In the genomic region with DNA sequence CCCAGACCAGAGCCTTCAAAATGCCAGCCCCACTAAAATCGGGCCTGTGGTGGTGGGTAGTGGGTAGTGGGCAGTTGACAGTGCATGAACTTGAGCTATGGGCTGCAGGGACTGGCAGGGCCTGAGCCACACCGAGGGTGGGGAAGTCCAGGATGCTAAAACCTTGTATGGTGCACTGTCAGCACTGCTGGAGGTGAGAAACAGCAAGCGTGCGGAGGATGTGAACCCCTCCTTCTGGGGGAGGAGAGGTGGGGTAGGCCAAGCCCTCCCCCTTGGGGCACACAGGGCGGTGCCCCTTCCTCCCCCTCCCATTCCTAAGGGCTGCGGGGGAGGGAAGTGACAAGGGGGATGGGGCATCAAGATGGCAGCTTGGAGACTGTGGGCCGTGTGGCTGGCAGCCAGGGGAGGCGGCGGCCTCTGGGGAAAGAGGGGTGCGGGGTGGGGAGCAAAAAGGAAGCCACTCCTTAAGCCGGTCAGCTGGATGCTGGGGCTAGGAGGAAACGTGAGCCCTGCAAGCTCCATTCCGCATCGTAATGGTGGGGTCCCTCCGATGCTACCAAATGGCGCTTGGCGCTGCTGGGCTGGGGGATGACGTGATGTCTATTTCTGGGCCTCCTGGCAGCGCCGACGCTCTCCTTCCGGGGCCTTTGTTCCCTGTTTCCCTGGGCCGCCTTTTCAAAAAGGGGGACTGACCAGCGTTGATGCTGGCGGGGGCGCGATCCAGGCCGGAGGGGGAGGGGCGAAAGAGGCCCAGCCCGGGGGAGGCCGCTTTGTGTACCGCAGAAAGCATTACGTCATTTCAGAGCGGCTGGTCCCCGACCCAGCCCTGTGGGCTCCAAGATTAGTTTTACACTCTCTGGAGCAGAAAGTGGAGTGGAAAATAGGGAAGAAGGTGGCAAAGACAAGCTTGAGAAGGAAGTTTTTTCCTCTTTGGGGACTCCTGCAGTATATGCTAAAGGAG, we compare ENCODE assay signal across 8 cellular contexts. TPM values are rescaled to one million over a fixed set of nuclear protein-coding genes. Genes with fewer than 3 reads are reported as not detected.
DNase-seq lines count a peak whose midpoint lies in the region; ATAC-seq, FAIRE-seq and TF ChIP-seq lines count a peak whose summit lies in the region.

No MANE protein-coding gene starts in this region.

- H3K9me3 Mint-ChIP-seq in central memory CD8-positive, alpha-beta T cell: no peaks in the 10 kb centered on the region

- no peak overlapping the region for H3K9ac ChIP-seq in keratinocyte (ENCODE audit: control insufficient read depth, extremely low read depth, insufficient read depth, low read length)

- TF ChIP-seq POLR2A in GM19193 (IDR thresholded peaks at IDR 0.05; ENCODE audit: extremely low read depth, insufficient read depth, insufficient read length) (peak; percentile 42), spleen (IDR thresholded peaks at IDR 0.05) (no peak)

- POLR2A ChIA-PET in AG04450 (lab: Yijun Ruan, JAX): interaction anchor here (0.5 to 2.0 kb wide), 5 partner anchors 17 to 310 kb away, joined by 3 to 13 read pairs (median 4); no protein-coding TSS in a partner anchor

- peaks cover 54% of the 10 kb centered on the region for H3K4me1 Mint-ChIP-seq in central memory CD8-positive, alpha-beta T cell

- CTCF ChIA-PET in AG04450 (lab: Charles Lee): interaction anchor here (1.0 to 1.6 kb wide), 2 partner anchors 23 to 130 kb away, joined by 4 to 6 read pairs; no protein-coding TSS in a partner anchor

- H3K27ac Mint-ChIP-seq in central memory CD8-positive, alpha-beta T cell (ENCODE audit: low read depth): peak overlapping the region; percentile 94

- peak overlapping the region; percentile 64 for H3K4me3 ChIP-seq in AG04450 (ENCODE audit: low read depth, low read length)
- H3K4me3 ChIP-seq in WERI-Rb-1 (ENCODE audit: low read depth, low read length): peak overlapping the region; percentile 64
- H3K4me3 ChIP-seq in keratinocyte (ENCODE audit: control insufficient read depth in 2 of 3, extremely low read depth in 1 of 3, insufficient read depth in 2 of 3, low read depth in 1 of 3, low read length in 3 of 3): no peak overlapping the region
- H3K4me3 ChIP-seq in spleen: peak overlapping the region; percentile 27 to 68 (median 43)

- H3K4me1 ChIP-seq in keratinocyte (ENCODE audit: control insufficient read depth, extremely low read depth, insufficient read depth, low read length): peaks cover 17% of the 10 kb centered on the region
- peaks cover 15 to 54% (median 46%) of the 10 kb centered on the region in 6 donors for H3K4me1 ChIP-seq in spleen

- H3K27ac ChIP-seq in AG04450 (ENCODE audit: low read depth, low read length) (peak overlapping the region; percentile 92), WERI-Rb-1 (peak overlapping the region; percentile 92), keratinocyte (ENCODE audit: control insufficient read depth, insufficient read depth, low read length) (no peak overlapping the region), spleen (peak overlapping the region; percentile 42 to 97 (median 92))

- H3K36me3 ChIP-seq in WERI-Rb-1 (peaks cover 20% of the 10 kb centered on the region), keratinocyte (ENCODE audit: control insufficient read depth in 2 of 2, extremely low read depth in 1 of 2, insufficient read depth in 2 of 2, low read length in 2 of 2) (peaks cover 0 to 2% of the 10 kb centered on the region in 2 experiments), spleen (peaks cover 0 to 5% (median 2%) of the 10 kb centered on the region in 6 donors)

- dilution Hi-C loops in keratinocyte (cut with MboI; ENCODE audit: extremely low pct_ligation_motif_present, low sequenced_read_pairs): no loop called here

- peak overlapping the region; percentile 49 for H2AFZ ChIP-seq in keratinocyte (ENCODE audit: control insufficient read depth, low read length)

- TF ChIP-seq CTCF in AG04450 (IDR thresholded peaks at IDR 0.05; ENCODE audit: low read depth, low read length) (no peak), WERI-Rb-1 (IDR thresholded peaks at IDR 0.05; ENCODE audit: low read depth, low read length) (no peak), keratinocyte (optimal IDR thresholded peaks at IDR 0.05 in 1 of 3, IDR thresholded peaks at IDR 0.05 in 1 of 3, conservative IDR thresholded peaks at IDR 0.05 in 1 of 3; ENCODE audit: extremely low read depth in 1 of 3, insufficient read depth in 2 of 3, low read length in 3 of 3) (no peak), spleen (IDR thresholded peaks at IDR 0.05 in 8 of 11, conservative IDR thresholded peaks at IDR 0.05 in 3 of 11) (peak in 1 of 11 experiments; percentile 3)

- DNase-seq in AG04450 (ENCODE audit: low read depth, low spot score): peak; percentile 74
- DNase-seq in NCI-H2081 (lab: John Stamatoyannopoulos, UW): peak; percentile 90 to 94
- peak; percentile 97 for DNase-seq in WERI-Rb-1
- peak; percentile 50 to 78 for DNase-seq in central memory CD8-positive, alpha-beta T cell (ENCODE audit: low spot score in 2 of 2)
- no peak for DNase-seq in keratinocyte (ENCODE audit: low read depth, low spot score)
- DNase-seq in spleen: peak; percentile 86

- no peaks in the 10 kb centered on the region for H4K20me1 ChIP-seq in keratinocyte (ENCODE audit: control insufficient read depth, extremely low read depth, insufficient read depth, low read length)

- H3K27me3 Mint-ChIP-seq in central memory CD8-positive, alpha-beta T cell: no peaks in the 10 kb centered on the region

- 1 to 7% (median 2%) methylated on average over 25 to 35 of the region's 35 CpGs for WGBS in spleen, 5 donors

- peak overlapping the region; percentile 86 for H3K4me3 Mint-ChIP-seq in central memory CD8-positive, alpha-beta T cell

- ATAC-seq in central memory CD8-positive, alpha-beta T cell (replicated peaks; ENCODE audit: extremely low read depth, poor library complexity, severe bottlenecking): peak; percentile 82
- ATAC-seq in HG03108 (IDR thresholded peaks at IDR 0.05; ENCODE audit: unreplicated experiment): no peak

- H3K79me2 ChIP-seq in keratinocyte (ENCODE audit: control insufficient read depth, insufficient read depth, low read length): peaks cover 17% of the 10 kb centered on the region

- no peak overlapping the region for H3K4me2 ChIP-seq in keratinocyte (ENCODE audit: control insufficient read depth, extremely low read depth, insufficient read depth, low read depth, low read length)

- no peaks in the 10 kb centered on the region for H3K9me1 ChIP-seq in keratinocyte (ENCODE audit: control insufficient read depth, extremely low read depth, insufficient read depth, low read length)

- no peak for FAIRE-seq in keratinocyte (lab: Jason Lieb, UNC)

- peaks cover 15% of the 10 kb centered on the region for H3K36me3 Mint-ChIP-seq in central memory CD8-positive, alpha-beta T cell (ENCODE audit: insufficient read depth)

- H3K9me3 ChIP-seq in AG04450 (ENCODE audit: control insufficient read depth, insufficient read depth, low read length): no peaks in the 10 kb centered on the region; the same call in 1 of the 2 replicates
- H3K9me3 ChIP-seq in WERI-Rb-1 (ENCODE audit: severe bottlenecking): no peaks in the 10 kb centered on the region
- H3K9me3 ChIP-seq in keratinocyte (ENCODE audit: control insufficient read depth, low read depth, low read length): no peaks in the 10 kb centered on the region
- no peaks in the 10 kb centered on the region for H3K9me3 ChIP-seq in spleen

- H3K27me3 ChIP-seq in AG04450 (ENCODE audit: control insufficient read depth, insufficient read depth, low read length): no peaks in the 10 kb centered on the region
- H3K27me3 ChIP-seq in WERI-Rb-1 (ENCODE audit: insufficient read depth, low read depth, severe bottlenecking): no peaks in the 10 kb centered on the region
- peaks cover 14% of the 10 kb centered on the region for H3K27me3 ChIP-seq in keratinocyte (ENCODE audit: control insufficient read depth, extremely low read depth, insufficient read depth, low read length)
- H3K27me3 ChIP-seq in spleen (replicated peaks in 1 of 7): peaks cover 0 to 10% (median 0%) of the 10 kb centered on the region in 7 donors

- intact Hi-C loops in spleen (cut with DNase I; ENCODE audit: low total_unique reads): no loop called here

RNA-seq across cellular contexts. Expression of a gene that starts 0.8 kb away (rescaled TPM):
- polyA plus RNA-seq in AG04450 (2011; rRNA removed): 44.8 and 49.0 TPM in 2 replicates
- 52.2 and 55.1 TPM in 2 replicates for polyA minus RNA-seq in AG04450 (2011; rRNA and poly(A)+ RNA removed)
- polyA plus RNA-seq in keratinocyte: 0.08 to 0.18 TPM (median 0.13 TPM) in 3 replicates
- not detected for polyA plus RNA-seq in keratinocyte (2011; ENCODE audit: low read depth)
- 0.03 and 0.07 TPM in 2 replicates for polyA plus RNA-seq in keratinocyte (2011; cell fraction: cytosol; rRNA removed)
- 0.08 and 0.15 TPM in 2 replicates for polyA plus RNA-seq in keratinocyte (2011; cell fraction: nucleus; rRNA removed)
- 0.11 and 0.16 TPM in 2 replicates for polyA plus RNA-seq in keratinocyte (2012; ENCODE audit: low replicate concordance)
- 0.07 to 0.35 TPM (median 0.16 TPM) in 3 replicates for polyA minus RNA-seq in keratinocyte
- not detected for polyA minus RNA-seq in keratinocyte (2011; cell fraction: cytosol; rRNA and poly(A)+ RNA removed)
- polyA minus RNA-seq in keratinocyte (2011; cell fraction: nucleus; rRNA and poly(A)+ RNA removed): 0.11 and 0.31 TPM in 2 replicates
- 10 to 100 TPM; 10.2 to 22.1 (median 13.7) TPM for total RNA-seq in spleen
- 1 to 10 TPM; 1.1 to 2.9 (median 1.8) TPM for polyA plus RNA-seq in spleen

RNA-seq across cellular contexts. Expression of a gene that starts 3.1 kb away (rescaled TPM):
- polyA plus RNA-seq in AG04450 (2011; rRNA removed) (22.3 and 24.5 TPM in 2 replicates), keratinocyte (16.7 to 18.8 TPM (median 18.1 TPM) in 3 replicates), spleen (10 to 100 TPM; 12.3 to 27.1 (median 22.3) TPM)
- polyA minus RNA-seq in AG04450 (2011; rRNA and poly(A)+ RNA removed): 38.8 and 43.6 TPM in 2 replicates
- polyA plus RNA-seq in keratinocyte (2011; ENCODE audit: low read depth): 23.2 TPM
- 9.8 and 15.1 TPM in 2 replicates for polyA plus RNA-seq in keratinocyte (2011; cell fraction: cytosol; rRNA removed)
- polyA plus RNA-seq in keratinocyte (2011; cell fraction: nucleus; rRNA removed): 65.7 and 69.2 TPM in 2 replicates
- polyA plus RNA-seq in keratinocyte (2012; ENCODE audit: low replicate concordance): 13.4 and 17.7 TPM in 2 replicates
- 30.2 to 39.4 TPM (median 35.2 TPM) in 3 replicates for polyA minus RNA-seq in keratinocyte
- polyA minus RNA-seq in keratinocyte (2011; cell fraction: cytosol; rRNA and poly(A)+ RNA removed): 10.6 TPM
- polyA minus RNA-seq in keratinocyte (2011; cell fraction: nucleus; rRNA and poly(A)+ RNA removed): 30.2 and 51.5 TPM in 2 replicates
- 100 to 1,000 TPM in 1 of 7 donors, 10 to 100 TPM in 6; 56.6 to 103 (median 70.2) TPM for total RNA-seq in spleen

RNA-seq across cellular contexts. Expression of a gene that starts 51.0 kb away (rescaled TPM):
- polyA plus RNA-seq in AG04450 (2011; rRNA removed): 56.4 and 65.2 TPM in 2 replicates
- 61.1 and 69.2 TPM in 2 replicates for polyA minus RNA-seq in AG04450 (2011; rRNA and poly(A)+ RNA removed)
- polyA plus RNA-seq in keratinocyte: 27.1 to 33.5 TPM (median 28.7 TPM) in 3 replicates
- polyA plus RNA-seq in keratinocyte (2011; ENCODE audit: low read depth): 31.3 TPM
- polyA plus RNA-seq in keratinocyte (2011; cell fraction: cytosol; rRNA removed): 19.5 and 30.5 TPM in 2 replicates
- 27.9 and 37.2 TPM in 2 replicates for polyA plus RNA-seq in keratinocyte (2011; cell fraction: nucleus; rRNA removed)
- polyA plus RNA-seq in keratinocyte (2012; ENCODE audit: low replicate concordance): 15.7 and 25.3 TPM in 2 replicates
- polyA minus RNA-seq in keratinocyte: 14.7 to 57.6 TPM (median 34.9 TPM) in 3 replicates
- 21.5 TPM for polyA minus RNA-seq in keratinocyte (2011; cell fraction: cytosol; rRNA and poly(A)+ RNA removed)
- polyA minus RNA-seq in keratinocyte (2011; cell fraction: nucleus; rRNA and poly(A)+ RNA removed): 10.7 and 29.2 TPM in 2 replicates
- 10 to 100 TPM; 48.1 to 66.2 (median 52.6) TPM for total RNA-seq in spleen
- 10 to 100 TPM in 2 of 3 donors, 1 to 10 TPM in 1; 9.0 to 16.3 (median 10.2) TPM for polyA plus RNA-seq in spleen

Comparison
In these comparisons a context has a peak if more than half of its experiments do, and no peak if none do; other contexts are left out.
1. H3K4me3 ChIP-seq: peak in AG04450 (single experiment), WERI-Rb-1 (single experiment) and spleen (8 of 8); none in keratinocyte (0 of 3).
2. RNA of a gene that starts 0.8 kb away (polyA plus RNA-seq): 44.8 to 49.0 TPM in AG04450; 1.1 to 2.9 TPM in spleen and 0.03 to 0.18 TPM in keratinocyte; every median in the first group is over 10 times any median in the second.